ENCODE assay signal across 8 cellular contexts in genomic region chr3:58433400-58434169, GRCh38. TPM values are rescaled to one million over a fixed set of nuclear protein-coding genes. Genes with fewer than 3 reads are reported as not detected.
A peak's percentile ranks its signal among the peaks of the same experiment; 100 is the strongest.
DNase-seq lines count a peak whose midpoint lies in the region; ATAC-seq and TF ChIP-seq lines count a peak whose summit lies in the region.

Gene PDHB (minus strand): TSS chr3:58433832. CDS start chr3:58433809, 23 bp downstream.

- ATAC-seq in HG03378 (IDR thresholded peaks at IDR 0.05; ENCODE audit: unreplicated experiment): peak; percentile 80
- ATAC-seq in activated CD4-positive, alpha-beta T cell treated with anti-CD3 and anti-CD28 coated beads for 36 hours: peak; percentile 96

- H3K4me3 Mint-ChIP-seq in activated CD4-positive, alpha-beta T cell treated with anti-CD3 and anti-CD28 coated beads for 36 hours: peak within 1 kb of the TSS; percentile 85
- peak within 1 kb of the TSS; percentile 85 for H3K4me3 Mint-ChIP-seq in chondrocyte (ENCODE audit: unreplicated experiment)

- H3K27ac Mint-ChIP-seq in activated CD4-positive, alpha-beta T cell treated with anti-CD3 and anti-CD28 coated beads for 36 hours: peak within 1 kb of the TSS; percentile 96
- H3K27ac Mint-ChIP-seq in chondrocyte (ENCODE audit: unreplicated experiment): peak within 1 kb of the TSS; percentile 95

- H3K27me3 Mint-ChIP-seq in activated CD4-positive, alpha-beta T cell treated with anti-CD3 and anti-CD28 coated beads for 36 hours: no peaks in the 10 kb centered on the region
- no peaks in the 10 kb centered on the region for H3K27me3 Mint-ChIP-seq in chondrocyte (ENCODE audit: low read depth)

- DNase-seq in Ammon's horn (ENCODE audit: low spot score) (peak; percentile 94), NCI-H524 (lab: John Stamatoyannopoulos, UW) (peak; percentile 86 to 89), chondrocyte (ENCODE audit: low spot score) (peak; percentile 96), kidney tubule cell (ENCODE audit: low spot score) (peak; percentile 93)
- peak; percentile 93 for DNase-seq in activated CD4-positive, alpha-beta T cell treated with anti-CD3 and anti-CD28 coated beads for 36 hours
- DNase-seq in stimulated activated CD4-positive, alpha-beta T cell treated with anti-CD3 and anti-CD28 coated beads, Interleukin-1b, Interleukin-23, amount 100 ng/mL, for 1 hour (ENCODE audit: low read depth in 2 of 2): peak; percentile 72 to 74

- H3K4me1 Mint-ChIP-seq in activated CD4-positive, alpha-beta T cell treated with anti-CD3 and anti-CD28 coated beads for 36 hours: peaks cover 24% of the 10 kb centered on the region
- peaks cover 44% of the 10 kb centered on the region for H3K4me1 Mint-ChIP-seq in chondrocyte (ENCODE audit: low read depth)

- H3K9me3 Mint-ChIP-seq in activated CD4-positive, alpha-beta T cell treated with anti-CD3 and anti-CD28 coated beads for 36 hours (ENCODE audit: low read depth): no peaks in the 10 kb centered on the region
- H3K9me3 Mint-ChIP-seq in chondrocyte (ENCODE audit: low read depth): no peaks in the 10 kb centered on the region

- H3K36me3 Mint-ChIP-seq in activated CD4-positive, alpha-beta T cell treated with anti-CD3 and anti-CD28 coated beads for 36 hours (ENCODE audit: low read depth): peaks cover 20% of the 10 kb centered on the region
- H3K36me3 Mint-ChIP-seq in chondrocyte (ENCODE audit: low read depth): peaks cover 18% of the 10 kb centered on the region

- CTCF ChIA-PET in activated CD4-positive, alpha-beta T cell treated with anti-CD3 and anti-CD28 coated beads for 36 hours (lab: Charles Lee): interaction anchor here (0.8 to 2.5 kb wide), 4 partner anchors 18 to 127 kb away, joined by 3 to 8 read pairs (median 6); partner anchors contain the start of genes HTD2, KCTD6 and RPP14

- POLR2A ChIA-PET in activated CD4-positive, alpha-beta T cell treated with anti-CD3 and anti-CD28 coated beads for 36 hours (lab: Charles Lee): interaction anchor here (0.6 to 1.1 kb wide), 3 partner anchors 10 to 38 kb away, joined by 3 to 4 read pairs (median 4); no protein-coding TSS in a partner anchor

- intact Hi-C loops in activated CD4-positive, alpha-beta T cell treated with anti-CD3 and anti-CD28 coated beads for 36 hours (cut with DNase I, micrococcal nuclease): loop anchor here (1.0 to 10.0 kb wide), 15 partner anchors 30 to 876 kb away; partner anchors contain the start of genes KCTD6 (in 2 of the 2), ABHD6 (in 1 of the 2), ARF4 (in 1 of the 2) and FLNB (in 1 of the 2)

- peak; percentile 20 for TF ChIP-seq CTCF in chondrocyte (IDR thresholded peaks at IDR 0.05)

- peak; percentile 89 for TF ChIP-seq POLR2A in GM19099 (IDR thresholded peaks at IDR 0.05; ENCODE audit: extremely low read depth, insufficient read length, low read depth)

RNA-seq across cellular contexts. Expression of gene PDHB, which starts in this region (rescaled TPM):
- total RNA-seq in activated CD4-positive, alpha-beta T cell treated with anti-CD3 and anti-CD28 coated beads for 36 hours: 10 to 100 TPM; 42.7 to 50.7 TPM
- 80.5 to 97.7 TPM (median 84.7 TPM) in 3 replicates for total RNA-seq in chondrocyte

Comparison
In these comparisons a context has a peak if more than half of its experiments do, and no peak if none do; other contexts are left out.
1. Peak in every context shown above with its lines: DNase-seq and ATAC-seq.